In genomic region chr3:41202075-41202833, GRCh38 we compare ENCODE assay signal across 8 cellular contexts. TPM values are rescaled to one million over a fixed set of nuclear protein-coding genes. Genes with fewer than 3 reads are reported as not detected.
DNase-seq lines count a peak whose midpoint lies in the region; ATAC-seq and TF ChIP-seq lines count a peak whose summit lies in the region.

No MANE protein-coding gene starts in this region.

- POLR2A ChIA-PET in OCI-LY7 (lab: Charles Lee): interaction anchor here (0.6 to 2.3 kb wide), 8 partner anchors 11 to 1172 kb away, joined by 3 to 7 read pairs (median 3); no protein-coding TSS in a partner anchor

- peaks cover 70% of the 10 kb centered on the region for H4K20me1 ChIP-seq in OCI-LY7 (ENCODE audit: insufficient read depth, low read length)

- no peaks in the 10 kb centered on the region for H3K9me3 ChIP-seq in OCI-LY7 (ENCODE audit: low read length)

- H3K27me3 Mint-ChIP-seq in progenitor cell of endocrine pancreas: no peaks in the 10 kb centered on the region

- no peak overlapping the region for H2AFZ ChIP-seq in OCI-LY7 (ENCODE audit: low read length)

- no peaks in the 10 kb centered on the region for H3K9me3 Mint-ChIP-seq in progenitor cell of endocrine pancreas (ENCODE audit: low read depth)

- no peaks in the 10 kb centered on the region for H3K9me2 ChIP-seq in OCI-LY7 (ENCODE audit: insufficient read depth, low read length)

- CTCF ChIA-PET in OCI-LY7 (lab: Charles Lee; ENCODE audit: unreplicated experiment): no interaction called here

- peaks cover 76% of the 10 kb centered on the region for H3K79me2 ChIP-seq in OCI-LY7 (ENCODE audit: insufficient read depth, low read depth, low read length)

- ATAC-seq in HG03442 (IDR thresholded peaks at IDR 0.05; ENCODE audit: unreplicated experiment) (no peak), GM21619 (IDR thresholded peaks at IDR 0.05; ENCODE audit: unreplicated experiment) (no peak), HG03439 (IDR thresholded peaks at IDR 0.05; ENCODE audit: unreplicated experiment) (no peak)

- H3K36me3 Mint-ChIP-seq in progenitor cell of endocrine pancreas (ENCODE audit: insufficient read depth): peaks cover 1% of the 10 kb centered on the region

- H3K27ac Mint-ChIP-seq in progenitor cell of endocrine pancreas: peak overlapping the region; percentile 31

- H3K4me3 ChIP-seq in GM12865 (ENCODE audit: low read depth, low read length) (peak overlapping the region; percentile 99), OCI-LY7 (ENCODE audit: low read depth, low read length, poor library complexity, severe bottlenecking) (peak overlapping the region; percentile 99), epithelial cell of esophagus (ENCODE audit: low read length) (peak overlapping the region; percentile 79)

- H3K4me1 ChIP-seq in OCI-LY7 (ENCODE audit: insufficient read depth, low read length, poor library complexity, severe bottlenecking): peaks cover 32% of the 10 kb centered on the region

- H3K27ac ChIP-seq in OCI-LY7 (ENCODE audit: low read depth, low read length, poor library complexity, severe bottlenecking): peak overlapping the region; percentile 71

- H3K4me1 Mint-ChIP-seq in progenitor cell of endocrine pancreas (ENCODE audit: low read depth): peaks cover 55% of the 10 kb centered on the region

- peak overlapping the region; percentile 91 for H3K4me3 Mint-ChIP-seq in progenitor cell of endocrine pancreas (ENCODE audit: low read depth)

- H3K4me2 ChIP-seq in OCI-LY7 (ENCODE audit: low read length): peak overlapping the region; percentile 99

- peak; percentile 21 for DNase-seq in GM12865 (ENCODE audit: low read depth)
- DNase-seq in OCI-LY7 (ENCODE audit: low spot score): peak; percentile 31
- no peak for DNase-seq in epithelial cell of esophagus (ENCODE audit: low read depth)
- DNase-seq in progenitor cell of endocrine pancreas (ENCODE audit: low spot score, unreplicated experiment): no peak
- DNase-seq in KBM-7: no peak

- in situ Hi-C loops in KBM-7 (cut with MboI; ENCODE audit: low pct_unique_long_range_greater_than_20kb, low sequenced_read_pairs): no loop called here

- intact Hi-C loops in OCI-LY7 (cut with micrococcal nuclease; ENCODE audit: unreplicated experiment): loop anchor here (5.0 kb wide), 2 partner anchors 620 to 885 kb away; no protein-coding TSS in a partner anchor

- no TSS peak for BruUV-seq in OCI-LY7 (replicated peaks; lab: Mats Ljungman, UMichigan)

- TF ChIP-seq CTCF in GM12865 (IDR thresholded peaks at IDR 0.05; ENCODE audit: insufficient read depth, low read depth, low read length, missing control alignments) (no peak), OCI-LY7 (conservative IDR thresholded peaks at IDR 0.05; ENCODE audit: low read length) (no peak), epithelial cell of esophagus (IDR thresholded peaks at IDR 0.05; ENCODE audit: insufficient read depth, low read depth, low read length, missing control alignments) (no peak), progenitor cell of endocrine pancreas (IDR thresholded peaks at IDR 0.05; ENCODE audit: unreplicated experiment) (no peak)

- H3K36me3 ChIP-seq in OCI-LY7 (ENCODE audit: insufficient read depth, low read length): peaks cover 35% of the 10 kb centered on the region; the same call in 1 of the 2 replicates

RNA-seq across cellular contexts. Expression of gene CTNNB1, which starts 2.9 kb away (rescaled TPM):
- total RNA-seq in OCI-LY7 (2014; rRNA removed; shearing (Covaris generic)): 201 and 237 TPM in 2 replicates
- total RNA-seq in OCI-LY7 (2022) (157 and 161 TPM in 2 replicates), progenitor cell of endocrine pancreas (504 and 531 TPM in 2 replicates)

Comparison
In these comparisons a context has a peak if more than half of its experiments do, and no peak if none do; other contexts are left out.
1. DNase-seq: peak in GM12865 (single experiment) and OCI-LY7 (single experiment); none in epithelial cell of esophagus (single experiment), progenitor cell of endocrine pancreas (single experiment) and KBM-7 (single experiment).
2. Peak in every context shown above with its lines, with median percentiles within 50 percentile points of each other: H3K4me3 ChIP-seq.